ENCODE assay signal across 9 cellular contexts in the genomic region with DNA sequence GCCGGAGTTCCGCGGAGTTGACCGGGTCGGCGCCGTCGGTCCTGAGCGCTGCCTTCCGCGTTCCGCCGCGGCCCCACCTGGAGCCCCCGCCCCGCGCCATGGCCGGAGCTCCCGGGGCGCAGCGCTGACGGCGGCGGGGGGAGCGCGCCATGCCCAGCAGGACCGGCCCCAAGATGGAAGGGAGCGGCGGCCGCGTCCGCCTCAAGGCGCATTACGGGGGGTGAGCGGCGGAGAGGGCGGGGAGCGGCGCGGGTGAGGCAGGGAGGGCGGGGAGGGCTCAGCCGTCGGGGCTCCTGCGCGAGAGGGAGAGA. TPM values are rescaled to one million over a fixed set of nuclear protein-coding genes. Genes with fewer than 3 reads are reported as not detected.
DNase-seq lines count a peak whose midpoint lies in the region; ATAC-seq and TF ChIP-seq lines count a peak whose summit lies in the region.
"Had no signal": no experiment of that assay in that cellular context is flagged by ENCODE, and none has a peak within 500 bp of the region (broad histone marks: within the 10 kb centered on the region; RNA-seq: fewer than 3 reads in every experiment).

No MANE protein-coding gene starts in this region.

- peaks cover 11% of the 10 kb centered on the region for H3K4me1 Mint-ChIP-seq in MCF 10A (ENCODE audit: insufficient read depth, unreplicated experiment)

- no peak for TF ChIP-seq CTCF in MCF 10A (IDR thresholded peaks at IDR 0.05; ENCODE audit: unreplicated experiment)

- peak overlapping the region in 7 of 11 experiments; percentile 28 to 67 (median 37); a peak in 6 of 22 replicates for H3K9ac ChIP-seq in BLaER1 treated with 17β-estradiol and CSF1 and Interleukin-3, amounts not matched to agents 10 nM and 100 nM
- peak overlapping the region; percentile 82 for H3K9ac ChIP-seq in mesendoderm (ENCODE audit: low read length)

- H2BK120ac ChIP-seq in mesendoderm (ENCODE audit: low read depth, low read length), result no peak overlapping the region

- H3K9me3 Mint-ChIP-seq in MCF 10A (ENCODE audit: unreplicated experiment), result no peaks in the 10 kb centered on the region
- H3K9me3 Mint-ChIP-seq: activated naive CD4-positive, alpha-beta T cell treated with anti-CD3 and anti-CD28 coated beads, Interleukin-2, amount 50 U/mL, for 72 hours had no signal

- no peak overlapping the region for H4K5ac ChIP-seq in mesendoderm (ENCODE audit: low read length)

- no peak overlapping the region for H2BK15ac ChIP-seq in mesendoderm (replicated peaks; ENCODE audit: low read depth)

- H4K8ac ChIP-seq in mesendoderm (ENCODE audit: low read depth, low read length), result no peak overlapping the region

- H3K4me3 ChIP-seq in BLaER1 treated with 17β-estradiol and CSF1 and Interleukin-3, amounts not matched to agents 10 nM and 100 nM, result peak overlapping the region; percentile 51 to 74 (median 62)
- peak overlapping the region; percentile 66 for H3K4me3 ChIP-seq in mesendoderm (ENCODE audit: low read length)

- peaks cover 55 to 91% (median 67%) of the 10 kb centered on the region in 11 experiments for H3K27me3 ChIP-seq in BLaER1 treated with 17β-estradiol and CSF1 and Interleukin-3, amounts not matched to agents 10 nM and 100 nM
- H3K27me3 ChIP-seq in mesendoderm (ENCODE audit: insufficient read depth, low read length, poor library complexity), result no peaks in the 10 kb centered on the region

- H3K79me1 ChIP-seq in mesendoderm (ENCODE audit: low read length), result peaks cover 2% of the 10 kb centered on the region

- BruUV-seq in MCF 10A (replicated peaks; lab: Mats Ljungman, UMichigan), result no TSS peak

- peak overlapping the region; percentile 53 to 85 (median 80); a peak in 21 of 22 replicates for H3K4me2 ChIP-seq in BLaER1 treated with 17β-estradiol and CSF1 and Interleukin-3, amounts not matched to agents 10 nM and 100 nM
- no peak overlapping the region for H3K4me2 ChIP-seq in mesendoderm (ENCODE audit: low read length)

- H3K4me3 Mint-ChIP-seq in MCF 10A (ENCODE audit: unreplicated experiment), result peak overlapping the region; percentile 72

- peaks cover 0 to 64% (median 16%) of the 10 kb centered on the region in 11 experiments; a peak in 12 of 22 replicates for H4K20me1 ChIP-seq in BLaER1 treated with 17β-estradiol and CSF1 and Interleukin-3, amounts not matched to agents 10 nM and 100 nM

- peak overlapping the region; percentile 80 for H3K18ac ChIP-seq in mesendoderm (ENCODE audit: low read length)

- DNase-seq in HPDE6-E6E7 (ENCODE audit: extremely low spot score) (peak; percentile 49), MCF 10A (ENCODE audit: unreplicated experiment) (peak; percentile 27), mesendoderm (peak; percentile 31), ureter (ENCODE audit: low spot score) (no peak), C1 segment of cervical spinal cord (lab: John Stamatoyannopoulos, UW) (no peak)

- H3K27me3 Mint-ChIP-seq in MCF 10A (ENCODE audit: insufficient read depth, unreplicated experiment), result no peaks in the 10 kb centered on the region

- no peak overlapping the region; a peak in 1 of 22 replicates for H3K27ac ChIP-seq in BLaER1 treated with 17β-estradiol and CSF1 and Interleukin-3, amounts not matched to agents 10 nM and 100 nM
- no peak overlapping the region for H3K27ac ChIP-seq in mesendoderm (ENCODE audit: low read depth, low read length)

- intact Hi-C loops in MCF 10A (cut with micrococcal nuclease), result loop anchor here (2.0 kb wide), 1 partner anchor 90 kb away; no protein-coding TSS in a partner anchor

- CTCF ChIA-PET in MCF 10A (lab: Yijun Ruan, JAX), result interaction anchor here (2.4 kb wide), 1 partner anchor 90 kb away, joined by 6 read pairs; no protein-coding TSS in a partner anchor

- H3K4me1 ChIP-seq in BLaER1 treated with 17β-estradiol and CSF1 and Interleukin-3, amounts not matched to agents 10 nM and 100 nM, result peaks cover 30 to 92% (median 86%) of the 10 kb centered on the region in 10 experiments
- H3K4me1 ChIP-seq in mesendoderm (ENCODE audit: control insufficient read depth, low read depth, low read length), result no peaks in the 10 kb centered on the region

- no peak overlapping the region for H2BK5ac ChIP-seq in mesendoderm (ENCODE audit: low read length)

- no peak overlapping the region for H3K4ac ChIP-seq in mesendoderm (ENCODE audit: low read depth, low read length)

- ATAC-seq in HG03159 (IDR thresholded peaks at IDR 0.05; ENCODE audit: unreplicated experiment), result no peak
- no peak for ATAC-seq in GM21529 (IDR thresholded peaks at IDR 0.05; ENCODE audit: unreplicated experiment)

- POLR2A ChIA-PET in MCF 10A (lab: Yijun Ruan, JAX), result interaction anchor here (0.6 to 1.1 kb wide), 3 partner anchors 21 to 1626 kb away, joined by 3 to 6 read pairs (median 4); no protein-coding TSS in a partner anchor

- peaks cover 10% of the 10 kb centered on the region for H3K36me3 Mint-ChIP-seq in MCF 10A (ENCODE audit: insufficient read depth, unreplicated experiment)
- H3K36me3 Mint-ChIP-seq: activated naive CD4-positive, alpha-beta T cell treated with anti-CD3 and anti-CD28 coated beads, Interleukin-2, amount 50 U/mL, for 72 hours had no signal

- H3K79me2 ChIP-seq in mesendoderm (ENCODE audit: control insufficient read depth, insufficient read depth, low read length), result peaks cover 2% of the 10 kb centered on the region

- H3K56ac ChIP-seq in mesendoderm (ENCODE audit: low read length), result peak overlapping the region; percentile 89

- H3K36me3 ChIP-seq in BLaER1 treated with 17β-estradiol and CSF1 and Interleukin-3, amounts not matched to agents 10 nM and 100 nM, result no peaks in the 10 kb centered on the region
- H3K36me3 ChIP-seq in mesendoderm (ENCODE audit: control insufficient read depth, insufficient read depth, low read length), result no peaks in the 10 kb centered on the region

- no CpG with 5 or more reads among the region's 45 CpGs for WGBS in mesendoderm (ENCODE audit: extremely low coverage, insufficient coverage, low lambda C conversion rate)

- H3K27ac Mint-ChIP-seq in MCF 10A (ENCODE audit: low read depth, unreplicated experiment), result no peak overlapping the region

- H3K23ac ChIP-seq in mesendoderm (ENCODE audit: low read length), result no peak overlapping the region

- no peaks in the 10 kb centered on the region for H3K9me3 ChIP-seq in BLaER1 treated with 17β-estradiol and CSF1 and Interleukin-3, amounts not matched to agents 10 nM and 100 nM (replicated peaks in 1 of 11)

- no peak overlapping the region for H2AK5ac ChIP-seq in mesendoderm (ENCODE audit: low read length)

RNA-seq across cellular contexts. Expression of a gene that starts 0.2 kb away (rescaled TPM):
- total RNA-seq in MCF 10A (2022), result 20.3 and 24.9 TPM in 2 replicates
- 19.4 TPM for polyA plus RNA-seq in mesendoderm (2013, experiment 1 of 2)
- 19.8 TPM for polyA plus RNA-seq in mesendoderm (2013, experiment 2 of 2)
- total RNA-seq in ureter, result 41.6 TPM

RNA-seq across cellular contexts. Expression of a gene that starts 31.3 kb away (rescaled TPM):
- not detected in 2 replicates for total RNA-seq in MCF 10A (2022)
- 0.07 TPM for polyA plus RNA-seq in mesendoderm (2013, experiment 1 of 2)
- polyA plus RNA-seq in mesendoderm (2013, experiment 2 of 2), result 0.13 TPM
- total RNA-seq in ureter, result 1.2 TPM
- total RNA-seq: activated naive CD4-positive, alpha-beta T cell treated with anti-CD3 and anti-CD28 coated beads, Interleukin-2, amount 50 U/mL, for 72 hours had no signal

RNA-seq across cellular contexts. Expression of a gene that starts 46.9 kb away (rescaled TPM):
- total RNA-seq in MCF 10A (2022), result not detected in 2 replicates
- 0.03 TPM for polyA plus RNA-seq in mesendoderm (2013, experiment 1 of 2)
- polyA plus RNA-seq in mesendoderm (2013, experiment 2 of 2), result 0.06 TPM
- total RNA-seq in ureter, result 0.83 TPM
- total RNA-seq: activated naive CD4-positive, alpha-beta T cell treated with anti-CD3 and anti-CD28 coated beads, Interleukin-2, amount 50 U/mL, for 72 hours had no signal

Comparison
In these comparisons a context has a peak if more than half of its experiments do, and no peak if none do; other contexts are left out.
1. DNase-seq: peak in HPDE6-E6E7 (single experiment), MCF 10A (single experiment) and mesendoderm (single experiment); none in ureter (single experiment) and C1 segment of cervical spinal cord (0 of 14).